Comparison of ENCODE assay signal across 21 cellular contexts in genomic region chr16:3672571-3673041, GRCh38. TPM values are rescaled to one million over a fixed set of nuclear protein-coding genes. Genes with fewer than 3 reads are reported as not detected.
A peak's percentile ranks its signal among the peaks of the same experiment; 100 is the strongest.
DNase-seq lines count a peak whose midpoint lies in the region; ATAC-seq, FAIRE-seq and TF ChIP-seq lines count a peak whose summit lies in the region.
"Had no signal": no experiment of that assay in that cellular context is flagged by ENCODE, and none has a peak within 500 bp of the region (broad histone marks: within the 10 kb centered on the region; RNA-seq: fewer than 3 reads in every experiment).

No MANE protein-coding gene starts in this region.

- BruUV-seq in K562 (replicated peaks; lab: Mats Ljungman, UMichigan): no TSS peak

- POLR2A ChIA-PET in K562 (lab: Yijun Ruan, JAX): interaction anchor here (1.2 kb wide), 1 partner anchor 16 kb away, joined by 4 read pairs; no protein-coding TSS in a partner anchor

- H3K9me3 ChIP-seq in K562 (replicated peaks; ENCODE audit: control insufficient read depth, insufficient read depth, low read depth, low read length): no peaks in the 10 kb centered on the region
- peaks cover 4 to 11% of the 10 kb centered on the region in 2 donors for H3K9me3 ChIP-seq in neuronal stem cell (replicated peaks in 1 of 2; ENCODE audit: control insufficient read depth in 2 of 2, insufficient read depth in 1 of 2, low read depth in 1 of 2, low read length in 2 of 2)
- peaks cover 10% of the 10 kb centered on the region for H3K9me3 ChIP-seq in mesenchymal stem cell (ENCODE audit: control insufficient read depth, low read length)
- H3K9me3 ChIP-seq: BE2C had no signal

- peaks cover 2% of the 10 kb centered on the region; the same call in 1 of the 2 replicates for H4K20me1 ChIP-seq in K562 (replicated peaks; ENCODE audit: control insufficient read depth, insufficient read depth, low read length)

- no peak overlapping the region for H4K91ac ChIP-seq in neuronal stem cell (ENCODE audit: low read depth, low read length, poor library complexity)
- no peak overlapping the region for H4K91ac ChIP-seq in mesenchymal stem cell (ENCODE audit: low read length)

- H3K27me3 ChIP-seq in H7 (ENCODE audit: control insufficient read depth, insufficient read depth, low read length) (no peaks in the 10 kb centered on the region), K562 (ENCODE audit: control insufficient read depth in 2 of 2, insufficient read depth in 2 of 2, low read length in 2 of 2) (no peaks in the 10 kb centered on the region), neuronal stem cell (ENCODE audit: control insufficient read depth in 3 of 3, insufficient read depth in 3 of 3, low read depth in 1 of 3, low read length in 3 of 3) (no peaks in the 10 kb centered on the region), mesenchymal stem cell (ENCODE audit: control insufficient read depth in 1 of 2, insufficient read depth in 1 of 2, low read length in 2 of 2) (no peaks in the 10 kb centered on the region)
- H3K27me3 ChIP-seq: BE2C had no signal

- H3K4me1 ChIP-seq in K562 (replicated peaks in 1 of 2; ENCODE audit: control insufficient read depth in 2 of 2, insufficient read depth in 2 of 2, low read length in 2 of 2): peaks cover 0 to 6% of the 10 kb centered on the region in 2 experiments; a peak in 1 of 5 replicates
- H3K4me1 ChIP-seq in neuronal stem cell (ENCODE audit: control insufficient read depth in 2 of 2, insufficient read depth in 1 of 2, low read depth in 1 of 2, low read length in 2 of 2): peaks cover 3 to 6% of the 10 kb centered on the region in 2 donors
- H3K4me1 ChIP-seq in mesenchymal stem cell (ENCODE audit: control insufficient read depth, insufficient read depth, low read depth, low read length): peaks cover 6% of the 10 kb centered on the region
- H3K4me1 ChIP-seq: BE2C had no signal

- H2BK15ac ChIP-seq in neuronal stem cell (ENCODE audit: low read length): no peak overlapping the region
- no peak overlapping the region for H2BK15ac ChIP-seq in mesenchymal stem cell (ENCODE audit: low read depth, poor library complexity, severe bottlenecking)

- no peak overlapping the region for H2BK5ac ChIP-seq in neuronal stem cell (ENCODE audit: low read length)
- no peak overlapping the region for H2BK5ac ChIP-seq in mesenchymal stem cell (ENCODE audit: low read depth, low read length, poor library complexity, severe bottlenecking)

- H3K27me3 Mint-ChIP-seq in mesothelial cell of epicardium (ENCODE audit: low read depth): no peaks in the 10 kb centered on the region
- H3K27me3 Mint-ChIP-seq: CD4-positive, CD25-positive, alpha-beta regulatory T cell; CD8-positive, alpha-beta memory T cell had no signal

- WGBS in K562 (ENCODE audit: insufficient coverage, low coverage, missing lambda C conversion rate): 94% methylated on average over 18 of the region's 26 CpGs
- no CpG with 5 or more reads among the region's 26 CpGs for WGBS in neuronal stem cell (ENCODE audit: extremely low coverage in 2 of 2, insufficient read length in 2 of 2, insufficient replicate concordance in 1 of 2), 2 donors
- WGBS in mesenchymal stem cell: 97% methylated on average over 26 of the region's 26 CpGs

- no peaks in the 10 kb centered on the region for H3K79me2 ChIP-seq in K562 (ENCODE audit: control insufficient read depth, insufficient read depth, low read length)

- H3K9ac ChIP-seq in K562 (ENCODE audit: insufficient read depth in 1 of 2, low read depth in 2 of 2, low read length in 2 of 2) (no peak overlapping the region), neuronal stem cell (ENCODE audit: low read depth, low read length, poor library complexity) (no peak overlapping the region), mesenchymal stem cell (ENCODE audit: low read length) (no peak overlapping the region)

- no peak overlapping the region for H3K18ac ChIP-seq in neuronal stem cell (ENCODE audit: low read length)
- H3K18ac ChIP-seq in mesenchymal stem cell (ENCODE audit: low read depth in 1 of 2, low read length in 2 of 2): no peak overlapping the region

- H3K4me3 Mint-ChIP-seq in mesothelial cell of epicardium: no peak overlapping the region
- H3K4me3 Mint-ChIP-seq: CD4-positive, CD25-positive, alpha-beta regulatory T cell; CD8-positive, alpha-beta memory T cell; GM23338 had no signal

- no peak for TF ChIP-seq POLR2A in K562 (conservative IDR thresholded peaks at IDR 0.05)

- no peak overlapping the region for H3K27ac ChIP-seq in K562 (ENCODE audit: extremely low read depth, low read depth, low read length)
- H3K27ac ChIP-seq in neuronal stem cell (replicated peaks; ENCODE audit: low read length): no peak overlapping the region
- H3K27ac ChIP-seq in mesenchymal stem cell (ENCODE audit: low read length, poor library complexity, severe bottlenecking): no peak overlapping the region

- H3K4ac ChIP-seq in neuronal stem cell (ENCODE audit: low read length): no peak overlapping the region
- H3K4ac ChIP-seq in mesenchymal stem cell (ENCODE audit: low read depth in 1 of 2, low read length in 2 of 2): no peak overlapping the region

- CTCF ChIA-PET in K562 (lab: Yijun Ruan, JAX; ENCODE audit: low intra/inter-chr PET ratio): no interaction called here

- no peak for FAIRE-seq in K562 (lab: Jason Lieb, UNC)
- FAIRE-seq: A204.1, D721Med, G401.6, GM12892, GM18507, H54 had no signal

- no peak overlapping the region for H2AK5ac ChIP-seq in neuronal stem cell (ENCODE audit: low read depth, low read length)
- no peak overlapping the region for H2AK5ac ChIP-seq in mesenchymal stem cell (ENCODE audit: low read length, severe bottlenecking)

- TF ChIP-seq RAD21 in K562 (CRISPR knock-in tag; conservative IDR thresholded peaks at IDR 0.05 in 1 of 2, IDR thresholded peaks at IDR 0.05 in 1 of 2): no peak

- H3K9me3 Mint-ChIP-seq in mesothelial cell of epicardium: no peaks in the 10 kb centered on the region
- H3K9me3 Mint-ChIP-seq: CD4-positive, CD25-positive, alpha-beta regulatory T cell; CD8-positive, alpha-beta memory T cell; GM23338 had no signal

- H2AFZ ChIP-seq in K562 (ENCODE audit: low read depth, low read length) (no peak overlapping the region), neuronal stem cell (ENCODE audit: low read length) (no peak overlapping the region), mesenchymal stem cell (ENCODE audit: low read depth, low read length) (no peak overlapping the region)
- H2AFZ ChIP-seq: GM23338 had no signal

- ATAC-seq in K562: no peak
- no peak for ATAC-seq in HG03571 (IDR thresholded peaks at IDR 0.05; ENCODE audit: unreplicated experiment)
- ATAC-seq: GM23338 had no signal

- H3K79me1 ChIP-seq in neuronal stem cell (ENCODE audit: low read depth, low read length): peaks cover 3% of the 10 kb centered on the region
- H3K79me1 ChIP-seq in mesenchymal stem cell (replicated peaks; ENCODE audit: low read length, poor library complexity, severe bottlenecking): peaks cover 4% of the 10 kb centered on the region

- H2BK12ac ChIP-seq in neuronal stem cell (ENCODE audit: low read length): no peak overlapping the region
- no peak overlapping the region for H2BK12ac ChIP-seq in mesenchymal stem cell (ENCODE audit: low read length in 2 of 2)

- no peak overlapping the region for H2BK120ac ChIP-seq in neuronal stem cell (ENCODE audit: low read depth, low read length)
- H2BK120ac ChIP-seq in mesenchymal stem cell (ENCODE audit: low read depth, low read length): no peak overlapping the region

- H4K8ac ChIP-seq in neuronal stem cell (ENCODE audit: low read depth, low read length): peak overlapping the region; percentile 70
- no peak overlapping the region for H4K8ac ChIP-seq in mesenchymal stem cell (ENCODE audit: low read length)

- peaks cover 47% of the 10 kb centered on the region for H3K36me3 Mint-ChIP-seq in mesothelial cell of epicardium

- H3K23ac ChIP-seq in neuronal stem cell (ENCODE audit: low read depth, low read length, poor library complexity) (no peak overlapping the region), mesenchymal stem cell (ENCODE audit: low read length in 2 of 2) (no peak overlapping the region)

- intact Hi-C loops in K562 (cut with micrococcal nuclease): no loop called here

- H3K36me3 ChIP-seq in H7 (replicated peaks; ENCODE audit: control insufficient read depth, insufficient read depth, low read length): peaks cover 43% of the 10 kb centered on the region
- H3K36me3 ChIP-seq in K562 (ENCODE audit: control insufficient read depth, insufficient read depth, low read length): peaks cover 90% of the 10 kb centered on the region; the same call in 2 of the 3 replicates
- peaks cover 49 to 86% of the 10 kb centered on the region in 2 donors for H3K36me3 ChIP-seq in neuronal stem cell (replicated peaks in 1 of 2; ENCODE audit: control insufficient read depth in 2 of 2, insufficient read depth in 2 of 2, low read length in 2 of 2)
- H3K36me3 ChIP-seq in mesenchymal stem cell (ENCODE audit: control insufficient read depth in 1 of 2, insufficient read depth in 2 of 2, low read depth in 1 of 2, low read length in 2 of 2): peaks cover 64 to 78% of the 10 kb centered on the region in 2 experiments

- H3K4me1 Mint-ChIP-seq in mesothelial cell of epicardium: no peaks in the 10 kb centered on the region
- H3K4me1 Mint-ChIP-seq: CD4-positive, CD25-positive, alpha-beta regulatory T cell; GM23338 had no signal

- DNase-seq in D341Med (ENCODE audit: low spot score) (peak; percentile 18), H7 (peak; percentile 43), K562 (ENCODE audit: extremely low read depth in 1 of 4, low spot score in 3 of 4) (no peak), neuronal stem cell (ENCODE audit: low spot score) (no peak), mesenchymal stem cell (no peak), mesothelial cell of epicardium (ENCODE audit: low spot score in 2 of 2, unreplicated experiment in 2 of 2) (no peak)
- DNase-seq: ACHN; BE2C; C1 segment of cervical spinal cord; CD4-positive, CD25-positive, alpha-beta regulatory T cell; COR-L47; KBM-7 had no signal

- no peak for TF ChIP-seq CTCF in K562 (IDR thresholded peaks at IDR 0.05 in 2 of 3, conservative IDR thresholded peaks at IDR 0.05 in 1 of 3; ENCODE audit: insufficient read depth in 2 of 3, low read depth in 1 of 3, low read length in 3 of 3)
- TF ChIP-seq CTCF in mesothelial cell of epicardium (IDR thresholded peaks at IDR 0.05; ENCODE audit: unreplicated experiment): no peak

- H3K27ac Mint-ChIP-seq in mesothelial cell of epicardium: no peak overlapping the region
- H3K27ac Mint-ChIP-seq: CD4-positive, CD25-positive, alpha-beta regulatory T cell; GM23338 had no signal

- in situ Hi-C loops in K562 (cut with MboI): no loop called here

- H3K14ac ChIP-seq in neuronal stem cell (ENCODE audit: low read length): no peak overlapping the region
- H3K14ac ChIP-seq in mesenchymal stem cell (ENCODE audit: low read length in 2 of 2): no peak overlapping the region

- no peak overlapping the region for H3K4me3 ChIP-seq in H7 (ENCODE audit: insufficient read depth, low read depth, low read length)
- H3K4me3 ChIP-seq in K562: no peak overlapping the region
- H3K4me3 ChIP-seq in neuronal stem cell (ENCODE audit: low read length in 2 of 2): peak overlapping the region in 1 of 2 donors; percentile 18
- no peak overlapping the region for H3K4me3 ChIP-seq in mesenchymal stem cell (ENCODE audit: insufficient read depth in 1 of 2, low read depth in 1 of 2, low read length in 2 of 2)
- H3K4me3 ChIP-seq: GM23338 had no signal

- H3K4me2 ChIP-seq in K562 (ENCODE audit: insufficient read depth, low read length): no peak overlapping the region
- no peak overlapping the region for H3K4me2 ChIP-seq in neuronal stem cell (ENCODE audit: insufficient read depth, low read length, poor library complexity, severe bottlenecking)
- H3K4me2 ChIP-seq in mesenchymal stem cell (ENCODE audit: low read length, poor library complexity, severe bottlenecking): no peak overlapping the region
- H3K4me2 ChIP-seq: GM23338 had no signal

- TF ChIP-seq EP300 in K562 (IDR thresholded peaks at IDR 0.05; ENCODE audit: low read length): no peak

- no peaks in the 10 kb centered on the region for H3K9me1 ChIP-seq in K562 (ENCODE audit: control insufficient read depth, insufficient read depth, low read length)

RNA-seq across cellular contexts. Expression of gene DNASE1, which starts 18.1 kb away (rescaled TPM):
- total RNA-seq in H7 (2014; rRNA removed; shearing (Covaris generic)): 13.8 and 23.7 TPM in 2 replicates
- total RNA-seq in K562 (2011; cell fraction: chromatin; rRNA removed; ENCODE audit: low replicate concordance): 38.8 and 64.6 TPM in 2 replicates
- total RNA-seq in K562 (2011; cell fraction: nucleolus; rRNA removed): 36.6 and 45.7 TPM in 2 replicates
- total RNA-seq in K562 (2011; cell fraction: nucleoplasm; rRNA removed): 34.1 and 38.1 TPM in 2 replicates
- total RNA-seq in K562 (2014; rRNA removed): 5.9 and 7.2 TPM in 2 replicates
- 3.3 and 3.8 TPM in 2 replicates for total RNA-seq in K562 (2014; rRNA removed; fragmentation: Illumina TruSeq; extraction: Trizol)
- 5.6 and 5.9 TPM in 2 replicates for total RNA-seq in K562 (2015; rRNA removed; fragmentation: Illumina TruSeq; extraction: Trizol)
- 5.5 and 7.0 TPM in 2 replicates for total RNA-seq in K562 (2021)
- 10.1 and 10.3 TPM in 2 replicates for polyA plus RNA-seq in K562 (2011; rRNA removed)
- polyA plus RNA-seq in K562 (2011; cell fraction: cytosol; rRNA removed): 12.0 and 18.4 TPM in 2 replicates
- polyA plus RNA-seq in K562 (2011; cell fraction: nucleus; rRNA removed): 18.7 and 38.3 TPM in 2 replicates
- 11.9 and 26.5 TPM in 2 replicates for polyA plus RNA-seq in K562 (2012)
- 6.8 and 7.6 TPM in 2 replicates for polyA plus RNA-seq in K562 (2014; fragmentation: Illumina TruSeq; extraction: Trizol)
- polyA plus RNA-seq in K562 (2014; fragmentation: Nextera tagmentation; extraction: Ambion mirVana): under 1 TPM; 0.53 to 0.84 TPM
- 7.2 and 9.4 TPM in 2 replicates for polyA plus RNA-seq in K562 (2014; rRNA removed)
- polyA minus RNA-seq in K562 (2011; rRNA and poly(A)+ RNA removed): 13.1 and 18.6 TPM in 2 replicates
- polyA minus RNA-seq in K562 (2011; cell fraction: cytosol; rRNA and poly(A)+ RNA removed): 7.3 and 9.2 TPM in 2 replicates
- 12.4 and 12.6 TPM in 2 replicates for polyA minus RNA-seq in K562 (2011; cell fraction: nucleus; rRNA and poly(A)+ RNA removed)
- 13.3 TPM for polyA plus RNA-seq in neuronal stem cell (2013, experiment 1 of 2)
- 13.3 TPM for polyA plus RNA-seq in neuronal stem cell (2013, experiment 2 of 2)
- polyA plus RNA-seq in mesenchymal stem cell (2013, experiment 1 of 2): 3.6 TPM
- 3.5 TPM for polyA plus RNA-seq in mesenchymal stem cell (2013, experiment 2 of 2)
- total RNA-seq in mesothelial cell of epicardium: 43.4 to 48.7 TPM (median 46.0 TPM) in 3 replicates

RNA-seq across cellular contexts. Expression of gene TRAP1, which starts 44.7 kb away (rescaled TPM):
- total RNA-seq in H7 (2014; rRNA removed; shearing (Covaris generic)): 219 and 221 TPM in 2 replicates
- total RNA-seq in K562 (2011; cell fraction: chromatin; rRNA removed; ENCODE audit: low replicate concordance): 286 and 689 TPM in 2 replicates
- total RNA-seq in K562 (2011; cell fraction: nucleolus; rRNA removed): 343 and 356 TPM in 2 replicates
- 330 and 334 TPM in 2 replicates for total RNA-seq in K562 (2011; cell fraction: nucleoplasm; rRNA removed)
- total RNA-seq in K562 (2014; rRNA removed) (436 and 520 TPM in 2 replicates), K562 (2014; rRNA removed; fragmentation: Illumina TruSeq; extraction: Trizol) (124 and 126 TPM in 2 replicates), K562 (2015; rRNA removed; fragmentation: Illumina TruSeq; extraction: Trizol) (174 and 185 TPM in 2 replicates), K562 (2021) (405 and 408 TPM in 2 replicates), mesothelial cell of epicardium (141 to 149 TPM (median 142 TPM) in 3 replicates)
- polyA plus RNA-seq in K562 (2011; rRNA removed) (317 and 437 TPM in 2 replicates), K562 (2014; fragmentation: Illumina TruSeq; extraction: Trizol) (352 and 398 TPM in 2 replicates), K562 (2014; fragmentation: Nextera tagmentation; extraction: Ambion mirVana) (10 to 100 TPM; 19.1 to 50.8 TPM), K562 (2014; rRNA removed) (292 and 301 TPM in 2 replicates)
- polyA plus RNA-seq in K562 (2011; cell fraction: cytosol; rRNA removed): 306 and 538 TPM in 2 replicates
- 577 and 840 TPM in 2 replicates for polyA plus RNA-seq in K562 (2011; cell fraction: nucleus; rRNA removed)
- polyA plus RNA-seq in K562 (2012): 242 and 372 TPM in 2 replicates
- 328 and 373 TPM in 2 replicates for polyA minus RNA-seq in K562 (2011; rRNA and poly(A)+ RNA removed)
- polyA minus RNA-seq in K562 (2011; cell fraction: cytosol; rRNA and poly(A)+ RNA removed): 209 and 257 TPM in 2 replicates
- 127 and 130 TPM in 2 replicates for polyA minus RNA-seq in K562 (2011; cell fraction: nucleus; rRNA and poly(A)+ RNA removed)
- 156 TPM for polyA plus RNA-seq in neuronal stem cell (2013, experiment 1 of 2)
- polyA plus RNA-seq in neuronal stem cell (2013, experiment 2 of 2): 144 TPM
- 45.0 TPM for polyA plus RNA-seq in mesenchymal stem cell (2013, experiment 1 of 2)
- polyA plus RNA-seq in mesenchymal stem cell (2013, experiment 2 of 2): 44.5 TPM

Comparison
In these comparisons a context has a peak if more than half of its experiments do, and no peak if none do; other contexts are left out.
1. DNase-seq: peak in D341Med (single experiment) and H7 (single experiment); none in K562 (0 of 4), neuronal stem cell (single experiment), mesenchymal stem cell (single experiment) and mesothelial cell of epicardium (0 of 2).